ENCODE assay signal across 2 cellular contexts in the genomic region with DNA sequence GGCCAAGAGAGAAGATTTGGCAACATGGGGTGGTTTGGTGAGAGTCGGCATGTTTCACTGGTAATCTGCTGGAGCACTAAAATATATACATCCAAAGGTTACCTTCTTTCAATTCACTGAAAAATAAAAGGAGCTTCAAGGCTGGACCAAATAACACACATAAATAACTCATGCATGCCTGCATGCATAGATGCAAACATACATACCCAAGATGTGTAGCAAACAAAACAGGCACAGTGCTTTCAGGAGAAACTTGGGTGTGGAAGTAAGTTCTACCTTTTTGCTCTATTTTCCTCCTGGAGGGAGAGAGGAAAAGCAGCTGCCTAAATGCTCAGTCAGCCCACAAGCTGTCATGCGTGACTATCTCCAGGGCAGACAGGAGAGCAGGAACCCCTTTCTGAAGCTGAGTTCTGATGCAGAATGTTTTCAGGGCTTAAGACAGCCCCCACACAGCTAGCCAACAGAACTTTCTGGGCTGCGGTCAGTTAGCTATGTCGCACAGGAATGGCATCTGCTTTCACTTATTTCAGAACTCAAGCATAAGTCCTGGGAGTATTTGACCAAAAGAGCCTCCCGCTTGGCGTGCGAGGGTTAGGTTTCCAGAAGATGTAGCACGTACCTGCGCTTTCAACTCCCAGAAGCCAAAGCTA.
TF ChIP-seq lines count a peak whose summit lies in the region.

No MANE protein-coding gene starts in this region.

TF ChIP-seq in A549, 52 proteins besides CTCF, POLR2A, EP300 and RAD21 (continued from another document and continues in another):
- TF ChIP-seq, protein P1, sequence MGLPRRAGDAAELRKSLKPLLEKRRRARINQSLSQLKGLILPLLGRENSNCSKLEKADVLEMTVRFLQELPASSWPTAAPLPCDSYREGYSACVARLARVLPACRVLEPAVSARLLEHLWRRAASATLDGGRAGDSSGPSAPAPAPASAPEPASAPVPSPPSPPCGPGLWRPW (IDR thresholded peaks at IDR 0.05): no peak
- TF ChIP-seq, protein P2, sequence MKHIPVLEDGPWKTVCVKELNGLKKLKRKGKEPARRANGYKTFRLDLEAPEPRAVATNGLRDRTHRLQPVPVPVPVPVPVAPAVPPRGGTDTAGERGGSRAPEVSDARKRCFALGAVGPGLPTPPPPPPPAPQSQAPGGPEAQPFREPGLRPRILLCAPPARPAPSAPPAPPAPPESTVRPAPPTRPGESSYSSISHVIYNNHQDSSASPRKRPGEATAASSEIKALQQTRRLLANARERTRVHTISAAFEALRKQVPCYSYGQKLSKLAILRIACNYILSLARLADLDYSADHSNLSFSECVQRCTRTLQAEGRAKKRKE (CRISPR knock-in tag; IDR thresholded peaks at IDR 0.05; ENCODE audit: low read depth): 0 out of 2 replicates have a peak, but pooled peaks have one; percentile 10
- no peak for TF ChIP-seq ZNF302 (CRISPR knock-in tag; IDR thresholded peaks at IDR 0.05)
- TF ChIP-seq ESRRA (IDR thresholded peaks at IDR 0.05; ENCODE audit: borderline replicate concordance, low read length): no peak
- no peak for TF ChIP-seq NR3C1 (IDR thresholded peaks at IDR 0.05)
- TF ChIP-seq JUNB (IDR thresholded peaks at IDR 0.05): no peak
- TF ChIP-seq, protein P3, sequence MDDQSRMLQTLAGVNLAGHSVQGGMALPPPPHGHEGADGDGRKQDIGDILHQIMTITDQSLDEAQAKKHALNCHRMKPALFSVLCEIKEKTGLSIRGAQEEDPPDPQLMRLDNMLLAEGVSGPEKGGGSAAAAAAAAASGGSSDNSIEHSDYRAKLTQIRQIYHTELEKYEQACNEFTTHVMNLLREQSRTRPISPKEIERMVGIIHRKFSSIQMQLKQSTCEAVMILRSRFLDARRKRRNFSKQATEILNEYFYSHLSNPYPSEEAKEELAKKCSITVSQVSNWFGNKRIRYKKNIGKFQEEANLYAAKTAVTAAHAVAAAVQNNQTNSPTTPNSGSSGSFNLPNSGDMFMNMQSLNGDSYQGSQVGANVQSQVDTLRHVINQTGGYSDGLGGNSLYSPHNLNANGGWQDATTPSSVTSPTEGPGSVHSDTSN (IDR thresholded peaks at IDR 0.05): no peak
- no peak for TF ChIP-seq HEYL (CRISPR knock-in tag; IDR thresholded peaks at IDR 0.05)
- peak; percentile 13; the same call in 1 of the 2 replicates for TF ChIP-seq FOSB (CRISPR knock-in tag; IDR thresholded peaks at IDR 0.05)
- no peak for TF ChIP-seq KDM5A (IDR thresholded peaks at IDR 0.05)
- no peak for TF ChIP-seq FOSL2 (IDR thresholded peaks at IDR 0.05)
- TF ChIP-seq FOSL2 (CRISPR knock-in tag; IDR thresholded peaks at IDR 0.05): peak; percentile 51
- no peak for TF ChIP-seq HDAC2 (IDR thresholded peaks at IDR 0.05)
- TF ChIP-seq NFE2L2 (conservative IDR thresholded peaks at IDR 0.05; ENCODE audit: low read length): no peak
- no peak for TF ChIP-seq CEBPB (IDR thresholded peaks at IDR 0.05)
- no peak for TF ChIP-seq EHF (CRISPR knock-in tag; IDR thresholded peaks at IDR 0.05)
- no peak for TF ChIP-seq PHF8 (IDR thresholded peaks at IDR 0.05; ENCODE audit: borderline replicate concordance, low read depth)
- TF ChIP-seq MAZ (IDR thresholded peaks at IDR 0.05; ENCODE audit: borderline replicate concordance, low read depth, low read length): no peak
- no peak; the same call in 1 of the 2 replicates for TF ChIP-seq FOXS1 (CRISPR knock-in tag; IDR thresholded peaks at IDR 0.05)
- no peak for TF ChIP-seq POLR2AphosphoS2 (conservative IDR thresholded peaks at IDR 0.05; ENCODE audit: low read length)
- no peak for TF ChIP-seq MAFK (IDR thresholded peaks at IDR 0.05; ENCODE audit: partially characterized antibody)
- 0 out of 2 replicates have a peak, but pooled peaks have one; percentile 61 for TF ChIP-seq TP53 (CRISPR knock-in tag; IDR thresholded peaks at IDR 0.05)
- TF ChIP-seq, protein P4, sequence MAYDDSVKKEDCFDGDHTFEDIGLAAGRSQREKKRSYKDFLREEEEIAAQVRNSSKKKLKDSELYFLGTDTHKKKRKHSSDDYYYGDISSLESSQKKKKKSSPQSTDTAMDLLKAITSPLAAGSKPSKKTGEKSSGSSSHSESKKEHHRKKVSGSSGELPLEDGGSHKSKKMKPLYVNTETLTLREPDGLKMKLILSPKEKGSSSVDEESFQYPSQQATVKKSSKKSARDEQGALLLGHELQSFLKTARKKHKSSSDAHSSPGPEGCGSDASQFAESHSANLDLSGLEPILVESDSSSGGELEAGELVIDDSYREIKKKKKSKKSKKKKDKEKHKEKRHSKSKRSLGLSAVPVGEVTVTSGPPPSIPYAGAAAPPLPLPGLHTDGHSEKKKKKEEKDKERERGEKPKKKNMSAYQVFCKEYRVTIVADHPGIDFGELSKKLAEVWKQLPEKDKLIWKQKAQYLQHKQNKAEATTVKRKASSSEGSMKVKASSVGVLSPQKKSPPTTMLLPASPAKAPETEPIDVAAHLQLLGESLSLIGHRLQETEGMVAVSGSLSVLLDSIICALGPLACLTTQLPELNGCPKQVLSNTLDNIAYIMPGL (CRISPR knock-in tag; IDR thresholded peaks at IDR 0.05; ENCODE audit: borderline replicate concordance): no peak
- TF ChIP-seq CBX2 (IDR thresholded peaks at IDR 0.05; ENCODE audit: borderline replicate concordance, low read depth): no peak
- TF ChIP-seq CHD4 (IDR thresholded peaks at IDR 0.05; ENCODE audit: borderline replicate concordance): no peak
- TF ChIP-seq, protein P5, sequence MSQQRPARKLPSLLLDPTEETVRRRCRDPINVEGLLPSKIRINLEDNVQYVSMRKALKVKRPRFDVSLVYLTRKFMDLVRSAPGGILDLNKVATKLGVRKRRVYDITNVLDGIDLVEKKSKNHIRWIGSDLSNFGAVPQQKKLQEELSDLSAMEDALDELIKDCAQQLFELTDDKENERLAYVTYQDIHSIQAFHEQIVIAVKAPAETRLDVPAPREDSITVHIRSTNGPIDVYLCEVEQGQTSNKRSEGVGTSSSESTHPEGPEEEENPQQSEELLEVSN (IDR thresholded peaks at IDR 0.05; ENCODE audit: borderline replicate concordance, low read depth): no peak
- TF ChIP-seq EHMT2 (IDR thresholded peaks at IDR 0.05; ENCODE audit: low read depth): no peak
- TF ChIP-seq RARB (CRISPR knock-in tag; IDR thresholded peaks at IDR 0.05): no peak; the same call in 1 of the 2 replicates

TF ChIP-seq in HepG2, 621 proteins besides CTCF, POLR2A, EP300 and RAD21 (continued from another document):
- TF ChIP-seq SP4 (CRISPR knock-in tag; IDR thresholded peaks at IDR 0.05) (0 out of 2 replicates have a peak, but pooled peaks have one; percentile 12), POLR2AphosphoS5 (IDR thresholded peaks at IDR 0.05; ENCODE audit: low read depth, low read length) (peak; percentile 47; the same call in 1 of the 2 replicates), KLF15 (CRISPR knock-in tag; IDR thresholded peaks at IDR 0.05; ENCODE audit: borderline replicate concordance) (no peak), PAF1 (CRISPR knock-in tag; IDR thresholded peaks at IDR 0.05) (no peak), ZFP1 (CRISPR knock-in tag; IDR thresholded peaks at IDR 0.05) (no peak), YEATS2 (CRISPR knock-in tag; IDR thresholded peaks at IDR 0.05; ENCODE audit: borderline replicate concordance) (0 out of 2 replicates have a peak, but pooled peaks have one; percentile 8), KLF12 (CRISPR knock-in tag; IDR thresholded peaks at IDR 0.05; ENCODE audit: borderline replicate concordance) (no peak), RORA (CRISPR knock-in tag; IDR thresholded peaks at IDR 0.05) (peak; percentile 10; the same call in 1 of the 2 replicates), ZSCAN9 (CRISPR knock-in tag; IDR thresholded peaks at IDR 0.05; ENCODE audit: borderline replicate concordance) (0 out of 2 replicates have a peak, but pooled peaks have one; percentile 34), ZNF703 (CRISPR knock-in tag; IDR thresholded peaks at IDR 0.05; ENCODE audit: borderline replicate concordance) (0 out of 2 replicates have a peak, but pooled peaks have one; percentile 38), ZNF446 (CRISPR knock-in tag; IDR thresholded peaks at IDR 0.05) (no peak), POLR2G (IDR thresholded peaks at IDR 0.05; ENCODE audit: low read depth, low read length) (peak; percentile 80), BRD4 (CRISPR knock-in tag; IDR thresholded peaks at IDR 0.05) (peak; percentile 45; the same call in 1 of the 2 replicates), GATAD2A (CRISPR knock-in tag; IDR thresholded peaks at IDR 0.05) (peak; percentile 12; the same call in 1 of the 2 replicates), RBFOX2 (IDR thresholded peaks at IDR 0.05; ENCODE audit: low read depth, low read length) (peak; percentile 66; the same call in 1 of the 2 replicates), FOSL2 (CRISPR knock-in tag; IDR thresholded peaks at IDR 0.05) (0 out of 2 replicates have a peak, but pooled peaks have one; percentile 18), ZSCAN25 (CRISPR knock-in tag; IDR thresholded peaks at IDR 0.05) (0 out of 2 replicates have a peak, but pooled peaks have one; percentile 3), KLF9 (CRISPR knock-in tag; IDR thresholded peaks at IDR 0.05; ENCODE audit: low read depth) (no peak)
- TF ChIP-seq, protein P6, sequence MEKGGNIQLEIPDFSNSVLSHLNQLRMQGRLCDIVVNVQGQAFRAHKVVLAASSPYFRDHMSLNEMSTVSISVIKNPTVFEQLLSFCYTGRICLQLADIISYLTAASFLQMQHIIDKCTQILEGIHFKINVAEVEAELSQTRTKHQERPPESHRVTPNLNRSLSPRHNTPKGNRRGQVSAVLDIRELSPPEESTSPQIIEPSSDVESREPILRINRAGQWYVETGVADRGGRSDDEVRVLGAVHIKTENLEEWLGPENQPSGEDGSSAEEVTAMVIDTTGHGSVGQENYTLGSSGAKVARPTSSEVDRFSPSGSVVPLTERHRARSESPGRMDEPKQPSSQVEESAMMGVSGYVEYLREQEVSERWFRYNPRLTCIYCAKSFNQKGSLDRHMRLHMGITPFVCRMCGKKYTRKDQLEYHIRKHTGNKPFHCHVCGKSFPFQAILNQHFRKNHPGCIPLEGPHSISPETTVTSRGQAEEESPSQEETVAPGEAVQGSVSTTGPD (CRISPR knock-in tag; IDR thresholded peaks at IDR 0.05): peak; percentile 57
- TF ChIP-seq, protein P7, sequence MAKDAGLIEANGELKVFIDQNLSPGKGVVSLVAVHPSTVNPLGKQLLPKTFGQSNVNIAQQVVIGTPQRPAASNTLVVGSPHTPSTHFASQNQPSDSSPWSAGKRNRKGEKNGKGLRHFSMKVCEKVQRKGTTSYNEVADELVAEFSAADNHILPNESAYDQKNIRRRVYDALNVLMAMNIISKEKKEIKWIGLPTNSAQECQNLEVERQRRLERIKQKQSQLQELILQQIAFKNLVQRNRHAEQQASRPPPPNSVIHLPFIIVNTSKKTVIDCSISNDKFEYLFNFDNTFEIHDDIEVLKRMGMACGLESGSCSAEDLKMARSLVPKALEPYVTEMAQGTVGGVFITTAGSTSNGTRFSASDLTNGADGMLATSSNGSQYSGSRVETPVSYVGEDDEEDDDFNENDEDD (CRISPR knock-in tag; IDR thresholded peaks at IDR 0.05; ENCODE audit: borderline replicate concordance): 0 out of 2 replicates have a peak, but pooled peaks have one; percentile 3
- TF ChIP-seq, protein P8, sequence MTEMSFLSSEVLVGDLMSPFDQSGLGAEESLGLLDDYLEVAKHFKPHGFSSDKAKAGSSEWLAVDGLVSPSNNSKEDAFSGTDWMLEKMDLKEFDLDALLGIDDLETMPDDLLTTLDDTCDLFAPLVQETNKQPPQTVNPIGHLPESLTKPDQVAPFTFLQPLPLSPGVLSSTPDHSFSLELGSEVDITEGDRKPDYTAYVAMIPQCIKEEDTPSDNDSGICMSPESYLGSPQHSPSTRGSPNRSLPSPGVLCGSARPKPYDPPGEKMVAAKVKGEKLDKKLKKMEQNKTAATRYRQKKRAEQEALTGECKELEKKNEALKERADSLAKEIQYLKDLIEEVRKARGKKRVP (CRISPR knock-in tag; IDR thresholded peaks at IDR 0.05): 0 out of 4 replicates have a peak, but pooled peaks of 1 of the 2 experiments have one; percentile 8
- TF ChIP-seq, protein P9, sequence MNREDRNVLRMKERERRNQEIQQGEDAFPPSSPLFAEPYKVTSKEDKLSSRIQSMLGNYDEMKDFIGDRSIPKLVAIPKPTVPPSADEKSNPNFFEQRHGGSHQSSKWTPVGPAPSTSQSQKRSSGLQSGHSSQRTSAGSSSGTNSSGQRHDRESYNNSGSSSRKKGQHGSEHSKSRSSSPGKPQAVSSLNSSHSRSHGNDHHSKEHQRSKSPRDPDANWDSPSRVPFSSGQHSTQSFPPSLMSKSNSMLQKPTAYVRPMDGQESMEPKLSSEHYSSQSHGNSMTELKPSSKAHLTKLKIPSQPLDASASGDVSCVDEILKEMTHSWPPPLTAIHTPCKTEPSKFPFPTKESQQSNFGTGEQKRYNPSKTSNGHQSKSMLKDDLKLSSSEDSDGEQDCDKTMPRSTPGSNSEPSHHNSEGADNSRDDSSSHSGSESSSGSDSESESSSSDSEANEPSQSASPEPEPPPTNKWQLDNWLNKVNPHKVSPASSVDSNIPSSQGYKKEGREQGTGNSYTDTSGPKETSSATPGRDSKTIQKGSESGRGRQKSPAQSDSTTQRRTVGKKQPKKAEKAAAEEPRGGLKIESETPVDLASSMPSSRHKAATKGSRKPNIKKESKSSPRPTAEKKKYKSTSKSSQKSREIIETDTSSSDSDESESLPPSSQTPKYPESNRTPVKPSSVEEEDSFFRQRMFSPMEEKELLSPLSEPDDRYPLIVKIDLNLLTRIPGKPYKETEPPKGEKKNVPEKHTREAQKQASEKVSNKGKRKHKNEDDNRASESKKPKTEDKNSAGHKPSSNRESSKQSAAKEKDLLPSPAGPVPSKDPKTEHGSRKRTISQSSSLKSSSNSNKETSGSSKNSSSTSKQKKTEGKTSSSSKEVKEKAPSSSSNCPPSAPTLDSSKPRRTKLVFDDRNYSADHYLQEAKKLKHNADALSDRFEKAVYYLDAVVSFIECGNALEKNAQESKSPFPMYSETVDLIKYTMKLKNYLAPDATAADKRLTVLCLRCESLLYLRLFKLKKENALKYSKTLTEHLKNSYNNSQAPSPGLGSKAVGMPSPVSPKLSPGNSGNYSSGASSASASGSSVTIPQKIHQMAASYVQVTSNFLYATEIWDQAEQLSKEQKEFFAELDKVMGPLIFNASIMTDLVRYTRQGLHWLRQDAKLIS (CRISPR knock-in tag; IDR thresholded peaks at IDR 0.05): peak; percentile 96
- TF ChIP-seq, protein P10, sequence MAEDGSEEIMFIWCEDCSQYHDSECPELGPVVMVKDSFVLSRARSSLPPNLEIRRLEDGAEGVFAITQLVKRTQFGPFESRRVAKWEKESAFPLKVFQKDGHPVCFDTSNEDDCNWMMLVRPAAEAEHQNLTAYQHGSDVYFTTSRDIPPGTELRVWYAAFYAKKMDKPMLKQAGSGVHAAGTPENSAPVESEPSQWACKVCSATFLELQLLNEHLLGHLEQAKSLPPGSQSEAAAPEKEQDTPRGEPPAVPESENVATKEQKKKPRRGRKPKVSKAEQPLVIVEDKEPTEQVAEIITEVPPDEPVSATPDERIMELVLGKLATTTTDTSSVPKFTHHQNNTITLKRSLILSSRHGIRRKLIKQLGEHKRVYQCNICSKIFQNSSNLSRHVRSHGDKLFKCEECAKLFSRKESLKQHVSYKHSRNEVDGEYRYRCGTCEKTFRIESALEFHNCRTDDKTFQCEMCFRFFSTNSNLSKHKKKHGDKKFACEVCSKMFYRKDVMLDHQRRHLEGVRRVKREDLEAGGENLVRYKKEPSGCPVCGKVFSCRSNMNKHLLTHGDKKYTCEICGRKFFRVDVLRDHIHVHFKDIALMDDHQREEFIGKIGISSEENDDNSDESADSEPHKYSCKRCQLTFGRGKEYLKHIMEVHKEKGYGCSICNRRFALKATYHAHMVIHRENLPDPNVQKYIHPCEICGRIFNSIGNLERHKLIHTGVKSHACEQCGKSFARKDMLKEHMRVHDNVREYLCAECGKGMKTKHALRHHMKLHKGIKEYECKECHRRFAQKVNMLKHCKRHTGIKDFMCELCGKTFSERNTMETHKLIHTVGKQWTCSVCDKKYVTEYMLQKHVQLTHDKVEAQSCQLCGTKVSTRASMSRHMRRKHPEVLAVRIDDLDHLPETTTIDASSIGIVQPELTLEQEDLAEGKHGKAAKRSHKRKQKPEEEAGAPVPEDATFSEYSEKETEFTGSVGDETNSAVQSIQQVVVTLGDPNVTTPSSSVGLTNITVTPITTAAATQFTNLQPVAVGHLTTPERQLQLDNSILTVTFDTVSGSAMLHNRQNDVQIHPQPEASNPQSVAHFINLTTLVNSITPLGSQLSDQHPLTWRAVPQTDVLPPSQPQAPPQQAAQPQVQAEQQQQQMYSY (CRISPR knock-in tag; IDR thresholded peaks at IDR 0.05): no peak
TF ChIP-seq in HepG2: peak in this region for 20.
